Comparison of ENCODE assay signal across 17 cellular contexts in genomic region chr3:61522629-61523028, GRCh38.
"Had no signal": no experiment of that assay in that cellular context is flagged by ENCODE, and none has a peak within 500 bp of the region (broad histone marks: within the 10 kb centered on the region; RNA-seq: fewer than 3 reads in every experiment).

No MANE protein-coding gene starts in this region.

- H3K27ac Mint-ChIP-seq: activated CD4-positive, alpha-beta memory T cell treated with anti-CD3 and anti-CD28 coated beads, Interleukin-2, amount 10 ng/mL, durations not matched to agents 7 days and 5 days; T-cell had no signal

- H3K4me3 Mint-ChIP-seq: activated CD4-positive, alpha-beta memory T cell treated with anti-CD3 and anti-CD28 coated beads, Interleukin-2, amount 10 ng/mL, durations not matched to agents 7 days and 5 days; activated naive CD8-positive, alpha-beta T cell treated with anti-CD3 and anti-CD28 coated beads for 36 hours; activated T-cell treated with anti-CD3 and anti-CD28 coated beads, Interleukin-2, amount 50 U/mL, for 24 hours; central memory CD8-positive, alpha-beta T cell; T-cell had no signal

- H3K27ac ChIP-seq: body of pancreas, psoas muscle, right lobe of liver, thoracic aorta had no signal

- H3K27me3 Mint-ChIP-seq: activated CD4-positive, alpha-beta memory T cell treated with anti-CD3 and anti-CD28 coated beads, Interleukin-2, amount 10 ng/mL, durations not matched to agents 7 days and 5 days; activated T-cell treated with anti-CD3 and anti-CD28 coated beads, Interleukin-2, amount 50 U/mL, for 24 hours; central memory CD8-positive, alpha-beta T cell had no signal

- ATAC-seq: body of pancreas; natural killer cell treated with Interleukin-12 subunit alpha and Interleukin-12 subunit beta and Interleukin-15 and Interleukin-18, amount 100 ng/mL, for 72 hours; right lobe of liver; T-cell had no signal

- H3K4me1 ChIP-seq: body of pancreas, psoas muscle had no signal

- H3K9me3 ChIP-seq: body of pancreas, psoas muscle, right lobe of liver, thoracic aorta had no signal

- H3K4me3 ChIP-seq: body of pancreas, psoas muscle, right lobe of liver, thoracic aorta had no signal

- DNase-seq: activated CD4-positive, alpha-beta memory T cell treated with anti-CD3 and anti-CD28 coated beads, Interleukin-2, amount 10 ng/mL, durations not matched to agents 7 days and 5 days; activated CD4-positive, CD25-positive, alpha-beta regulatory T cell treated with anti-CD3 and anti-CD28 coated beads, Interleukin-2, amount 50 U/mL, for 72 hours; activated effector memory CD4-positive, alpha-beta T cell treated with anti-CD3 and anti-CD28 coated beads, Interleukin-2, amount 50 U/mL, for 16 hours; activated naive CD8-positive, alpha-beta T cell treated with anti-CD3 and anti-CD28 coated beads for 36 hours; activated T-cell treated with anti-CD3 and anti-CD28 coated beads, Interleukin-2, amount 50 U/mL, for 24 hours; amygdala; body of pancreas; cortex of kidney; effector memory CD4-positive, alpha-beta T cell; foreskin melanocyte; psoas muscle; right lobe of liver; T-cell; T1000 had no signal

- H3K27me3 ChIP-seq: body of pancreas, right lobe of liver had no signal

- H3K36me3 ChIP-seq: right lobe of liver, thoracic aorta had no signal

- H3K4me1 Mint-ChIP-seq: central memory CD8-positive, alpha-beta T cell; T-cell had no signal

- H3K36me3 Mint-ChIP-seq: natural killer cell treated with Interleukin-12 subunit alpha and Interleukin-12 subunit beta and Interleukin-15 and Interleukin-18, amount 100 ng/mL, for 72 hours; T-cell had no signal

- H3K9me3 Mint-ChIP-seq: natural killer cell treated with Interleukin-12 subunit alpha and Interleukin-12 subunit beta and Interleukin-15 and Interleukin-18, amount 100 ng/mL, for 72 hours had no signal
